Comparison of ENCODE assay signal across 1 cellular context in the genomic region with DNA sequence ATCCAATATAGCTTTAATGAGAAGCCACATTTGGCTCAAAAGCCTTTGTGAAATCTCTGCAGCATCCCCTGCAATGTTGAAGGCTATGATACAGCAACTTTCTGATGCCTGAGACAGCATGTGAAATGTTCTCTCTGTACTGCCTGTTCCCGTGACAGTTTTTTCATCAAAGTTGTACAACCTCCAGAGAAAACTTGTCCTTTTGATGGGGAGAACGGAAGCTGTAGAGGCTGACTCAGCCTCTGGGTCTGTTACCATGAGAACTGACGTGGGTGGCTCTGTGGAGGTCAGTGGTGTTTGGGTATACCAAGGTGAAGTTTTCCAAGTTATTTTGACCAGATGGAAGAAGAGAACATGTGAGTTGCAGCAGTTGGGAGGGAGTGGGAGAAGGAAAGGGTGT.
TF ChIP-seq lines count a peak whose summit lies in the region.

No MANE protein-coding gene starts in this region.

TF ChIP-seq in IMR-90, 13 proteins besides CTCF, POLR2A, EP300 and RAD21 (continued from another document):
- TF ChIP-seq ELK1 (IDR thresholded peaks at IDR 0.05; ENCODE audit: borderline replicate concordance, low read depth, low read length), result no peak
